In genomic region chr7:112007185-112007584, GRCh38 we compare ENCODE assay signal across 6 cellular contexts.
"Had no signal": no experiment of that assay in that cellular context is flagged by ENCODE, and none has a peak within 500 bp of the region (broad histone marks: within the 10 kb centered on the region; RNA-seq: fewer than 3 reads in every experiment).

No MANE protein-coding gene starts in this region.

- H3K27ac ChIP-seq: HL-60, KMS-11 had no signal

- FAIRE-seq: HTR-8/SVneo had no signal

- DNase-seq: IMR-90, KBM-7, KG1 had no signal

- H3K9ac ChIP-seq: KMS-11 had no signal

- H3K4me2 ChIP-seq: KMS-11 had no signal
